Comparison of ENCODE assay signal across 18 cellular contexts in genomic region chr15:37081985-37082384, GRCh38. TPM values are rescaled to one million over a fixed set of nuclear protein-coding genes. Genes with fewer than 3 reads are reported as not detected.
DNase-seq lines count a peak whose midpoint lies in the region; ATAC-seq and TF ChIP-seq lines count a peak whose summit lies in the region.
"Had no signal": no experiment of that assay in that cellular context is flagged by ENCODE, and none has a peak within 500 bp of the region (broad histone marks: within the 10 kb centered on the region; RNA-seq: fewer than 3 reads in every experiment).

No MANE protein-coding gene starts in this region.

- intact Hi-C loops in Right ventricle myocardium superior (cut with DNase I) (no loop called here), cardiac septum (cut with DNase I) (no loop called here), left ventricle myocardium superior (cut with micrococcal nuclease) (no loop called here)

- peak; percentile 46 for ATAC-seq in Right ventricle myocardium superior (ENCODE audit: poor library complexity)
- peak; percentile 21 for ATAC-seq in left ventricle myocardium superior
- ATAC-seq in omental fat pad (ENCODE audit: low FRiP score): peak; percentile 75
- ATAC-seq in HG02970 (IDR thresholded peaks at IDR 0.05; ENCODE audit: low FRiP score, unreplicated experiment): no peak
- no peak for ATAC-seq in GM18519 (IDR thresholded peaks at IDR 0.05; ENCODE audit: low FRiP score, unreplicated experiment)
- ATAC-seq: activated CD4-positive, alpha-beta T cell treated with anti-CD3 and anti-CD28 coated beads for 36 hours; mucosa of descending colon had no signal

- no peak for DNase-seq in Right ventricle myocardium superior
- DNase-seq in cardiac septum (ENCODE audit: low spot score): no peak
- no peak for DNase-seq in left ventricle myocardium superior
- DNase-seq in omental fat pad (ENCODE audit: low spot score): no peak
- no peak for DNase-seq in Ammon's horn (ENCODE audit: low spot score)
- no peak for DNase-seq in MV-4-11 (lab: John Stamatoyannopoulos, UW)
- DNase-seq: activated CD4-positive, alpha-beta T cell treated with anti-CD3 and anti-CD28 coated beads for 36 hours; activated gamma-delta T cell; Calu3; mucosa of descending colon; NCI-H2081 treated with DMSO at 0.1 percent for 48 hours; NCI-H510A treated with DMSO at 0.1 percent for 48 hours; nucleus accumbens; stimulated activated CD4-positive, alpha-beta T cell treated with anti-CD3 and anti-CD28 coated beads, Interleukin-2, amount 100 ng/mL, for 24 hours; stimulated activated naive CD4-positive, alpha-beta T cell treated with Interleukin-2 at 50 U/mL for 16 hours; SW 1271 had no signal

- TF ChIP-seq CTCF in omental fat pad (IDR thresholded peaks at IDR 0.05): no peak

RNA-seq across cellular contexts. Expression of gene MEIS2, which starts 18.4 kb away (rescaled TPM):
- total RNA-seq in Right ventricle myocardium superior (43.9 TPM), cardiac septum (40.3 TPM), left ventricle myocardium superior (44.9 TPM), omental fat pad (10 to 100 TPM; 28.3 to 87.5 (median 42.2) TPM)
- total RNA-seq: activated CD4-positive, alpha-beta T cell treated with anti-CD3 and anti-CD28 coated beads for 36 hours had no signal

Comparison
In these comparisons a context has a peak if more than half of its experiments do, and no peak if none do; other contexts are left out.
1. ATAC-seq: peak in Right ventricle myocardium superior (single experiment), left ventricle myocardium superior (single experiment) and omental fat pad (single experiment); none in HG02970 (single experiment) and GM18519 (single experiment).